15 cellular contexts compared by ENCODE assay signal in the genomic region with DNA sequence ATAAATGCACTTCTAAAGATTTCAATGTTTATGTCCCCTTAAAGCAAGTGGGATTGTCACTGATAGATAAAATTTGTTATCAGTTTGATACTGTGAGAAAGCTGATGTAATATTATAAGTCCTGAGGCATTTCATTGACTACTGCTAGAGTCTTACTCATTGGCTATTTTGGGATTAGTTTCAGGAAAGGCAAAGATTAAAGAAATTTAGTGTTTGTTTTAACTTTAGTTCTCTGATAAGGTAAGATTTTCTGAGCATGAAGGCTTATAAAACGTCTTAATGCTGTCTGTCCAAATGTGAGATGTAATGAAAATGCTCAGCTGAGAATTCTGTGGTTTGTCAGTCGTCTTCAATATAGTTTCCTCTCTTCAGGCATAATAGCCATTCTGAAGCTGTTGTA.
A peak's percentile ranks its signal among the peaks of the same experiment; 100 is the strongest.
DNase-seq lines count a peak whose midpoint lies in the region; TF ChIP-seq lines count a peak whose summit lies in the region.
"Had no signal": no experiment of that assay in that cellular context is flagged by ENCODE, and none has a peak within 500 bp of the region (broad histone marks: within the 10 kb centered on the region; RNA-seq: fewer than 3 reads in every experiment).

No MANE protein-coding gene starts in this region.

- H3K27me3 ChIP-seq in GM23248 (replicated peaks; ENCODE audit: insufficient read depth) (no peaks in the 10 kb centered on the region), adipocyte (replicated peaks; ENCODE audit: control insufficient read depth, insufficient read depth, low read length) (no peaks in the 10 kb centered on the region), neuron (ENCODE audit: insufficient read depth, low read length) (no peaks in the 10 kb centered on the region)
- H3K27me3 ChIP-seq: BLaER1 had no signal

- 0 out of 2 replicates have a peak, but pooled peaks cover 7% of the 10 kb centered on the region for H3K9me2 ChIP-seq in GM23248 (ENCODE audit: insufficient read depth)

- no peaks in the 10 kb centered on the region for H4K20me1 ChIP-seq in GM23248 (ENCODE audit: insufficient read depth)
- H4K20me1 ChIP-seq: BLaER1 had no signal

- H3K36me3 ChIP-seq in GM23248 (ENCODE audit: low read depth): no peaks in the 10 kb centered on the region
- no peaks in the 10 kb centered on the region for H3K36me3 ChIP-seq in adipocyte (ENCODE audit: control insufficient read depth, insufficient read depth, low read length, severe bottlenecking)
- H3K36me3 ChIP-seq in neuron (ENCODE audit: insufficient read depth, low read length): no peaks in the 10 kb centered on the region
- H3K36me3 ChIP-seq: BLaER1 had no signal

- H3K9ac ChIP-seq in GM23248 (no peak overlapping the region), adipocyte (ENCODE audit: low read length) (no peak overlapping the region)
- H3K9ac ChIP-seq: BLaER1 had no signal

- H3K4me3 ChIP-seq in GM23248 (no peak overlapping the region), adipocyte (ENCODE audit: low read length) (no peak overlapping the region), fibroblast of the aortic adventitia (ENCODE audit: low read depth, low read length) (no peak overlapping the region), neuron (ENCODE audit: low read length) (no peak overlapping the region)
- H3K4me3 ChIP-seq: BLaER1 had no signal

- peak overlapping the region; percentile 54 for H2AFZ ChIP-seq in GM23248
- H2AFZ ChIP-seq in neuron (ENCODE audit: low read depth, low read length): peak overlapping the region; percentile 36

- DNase-seq in GM23248: no peak
- DNase-seq in adipocyte (ENCODE audit: low read depth): peak; percentile 32
- peak; percentile 57 for DNase-seq in fibroblast of the aortic adventitia (ENCODE audit: low read depth)
- no peak for DNase-seq in NCI-H187 (lab: John Stamatoyannopoulos, UW)
- no peak for DNase-seq in NCI-H2227 (lab: John Stamatoyannopoulos, UW; ENCODE audit: unreplicated experiment)
- no peak for DNase-seq in islet precursor cell
- DNase-seq: 8988T; AML-193; Caco-2; CD8-positive, alpha-beta memory T cell; DND-41; GDM1; H7 had no signal

- H3K27ac ChIP-seq in GM23248: no peak overlapping the region
- H3K27ac ChIP-seq: BLaER1 had no signal

- WGBS in GM23248 (ENCODE audit: low coverage in 1 of 2, low lambda C conversion rate in 2 of 2, missing lambda C conversion rate in 2 of 2), 2 experiments: 53 to 58% methylated on average over 2 of the region's 2 CpGs

- H3K9me3 ChIP-seq in GM23248 (ENCODE audit: low read depth) (no peaks in the 10 kb centered on the region), adipocyte (ENCODE audit: control insufficient read depth, low read length) (no peaks in the 10 kb centered on the region), neuron (ENCODE audit: low read length) (no peaks in the 10 kb centered on the region)
- H3K9me3 ChIP-seq: BLaER1, Caco-2 had no signal

- peaks cover 6% of the 10 kb centered on the region for H3K4me1 ChIP-seq in GM23248 (ENCODE audit: insufficient read depth)
- H3K4me1 ChIP-seq in adipocyte (ENCODE audit: control insufficient read depth, insufficient read depth, low read length): peaks cover 6% of the 10 kb centered on the region
- H3K4me1 ChIP-seq in neuron (ENCODE audit: insufficient read depth, low read length): peaks cover 2% of the 10 kb centered on the region
- H3K4me1 ChIP-seq: BLaER1, Caco-2 had no signal

- in situ Hi-C loops in GM23248 (cut with MboI): no loop called here

- no peaks in the 10 kb centered on the region for H3F3A ChIP-seq in GM23248 (ENCODE audit: insufficient read depth)

- no peak overlapping the region for H3K4me2 ChIP-seq in GM23248 (ENCODE audit: unreplicated experiment)
- H3K4me2 ChIP-seq: BLaER1 had no signal

- no peaks in the 10 kb centered on the region for H3K79me2 ChIP-seq in GM23248 (ENCODE audit: insufficient read depth)

- no peak for TF ChIP-seq CTCF in fibroblast of the aortic adventitia (IDR thresholded peaks at IDR 0.05; ENCODE audit: insufficient read depth, low read length)

Comparison
In these comparisons a context has a peak if more than half of its experiments do, and no peak if none do; other contexts are left out.
1. DNase-seq: peak in adipocyte (single experiment) and fibroblast of the aortic adventitia (single experiment); none in GM23248 (single experiment), NCI-H187 (0 of 2), NCI-H2227 (single experiment) and islet precursor cell (single experiment).